ENCODE assay signal across 8 cellular contexts in the genomic region with DNA sequence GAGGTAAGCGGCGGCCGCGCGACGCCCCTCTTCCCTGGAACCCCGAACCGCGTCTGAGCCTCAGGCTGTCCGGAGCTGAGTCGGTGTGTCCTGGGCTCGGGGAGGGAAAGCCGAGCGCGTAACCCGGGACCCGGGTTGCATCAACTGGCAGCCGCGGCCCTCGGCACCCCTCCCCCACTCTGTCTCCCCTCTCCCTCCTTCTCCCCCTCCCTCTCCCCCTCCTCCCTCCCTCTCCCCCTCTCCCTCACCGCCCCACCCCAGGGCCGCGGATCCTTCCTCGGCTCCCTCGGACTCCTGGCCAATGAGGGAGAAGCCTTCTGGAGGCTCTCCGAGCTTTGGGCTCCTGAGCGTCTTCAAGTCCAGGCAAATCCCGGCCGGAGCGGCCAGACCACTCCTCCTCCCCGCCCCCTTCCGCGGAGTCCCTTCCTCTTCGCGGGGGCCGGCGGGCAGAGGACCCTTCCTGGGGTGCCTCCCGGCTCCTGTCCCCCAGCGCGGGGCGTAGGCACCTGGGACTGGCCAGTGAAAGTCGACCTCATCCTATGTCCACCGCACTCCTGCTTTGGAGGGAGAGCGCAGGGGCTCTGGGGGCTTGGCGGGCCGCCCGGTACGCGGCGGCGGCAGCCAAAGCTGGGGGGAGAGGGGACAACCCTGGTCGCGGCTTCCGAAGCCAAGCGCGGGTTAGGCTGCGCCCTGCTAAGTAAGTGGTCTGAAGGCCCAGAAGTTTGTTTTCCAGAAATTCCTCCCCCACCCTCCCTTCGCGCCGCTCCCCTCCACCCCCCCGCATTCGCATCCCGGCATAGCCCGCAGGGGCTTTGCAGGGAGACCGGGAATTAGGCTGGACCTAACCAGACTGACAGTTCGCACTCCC. TPM values are rescaled to one million over a fixed set of nuclear protein-coding genes. Genes with fewer than 3 reads are reported as not detected.
A peak's percentile ranks its signal among the peaks of the same experiment; 100 is the strongest.
DNase-seq lines count a peak whose midpoint lies in the region; FAIRE-seq and TF ChIP-seq lines count a peak whose summit lies in the region.

No MANE protein-coding gene starts in this region.

- H3K4me1 ChIP-seq in endothelial cell of umbilical vein (ENCODE audit: control insufficient read depth, extremely low read depth, insufficient read depth, low read length): peaks cover 12% of the 10 kb centered on the region

- no peaks in the 10 kb centered on the region for H3K9me1 ChIP-seq in endothelial cell of umbilical vein (replicated peaks; ENCODE audit: control insufficient read depth, extremely low read depth, insufficient read depth, low read length)

- peak overlapping the region; percentile 64 for H2AFZ ChIP-seq in endothelial cell of umbilical vein (ENCODE audit: low read depth, low read length)

- CTCF ChIA-PET in endothelial cell of umbilical vein (lab: Charles Lee): interaction anchor here (0.6 to 6.1 kb wide), 5 partner anchors 11 to 110 kb away, joined by 3 to 73 read pairs (median 3); a partner anchor contains a TSS

- FAIRE-seq in endothelial cell of umbilical vein (lab: Jason Lieb, UNC): peak; percentile 75

- peak overlapping the region; percentile 68 for H3K4me2 ChIP-seq in endothelial cell of umbilical vein (ENCODE audit: insufficient read depth, low read length)

- peak; percentile 29 for TF ChIP-seq POLR2A in endothelial cell of umbilical vein (IDR thresholded peaks at IDR 0.05; ENCODE audit: low read depth, low read length)

- dilution Hi-C loops in endothelial cell of umbilical vein (cut with MboI; ENCODE audit: extremely low pct_ligation_motif_present, low sequenced_read_pairs): loop anchor here (25.0 kb wide), 1 partner anchor 352 kb away; no protein-coding TSS in a partner anchor

- BruUV-seq in endothelial cell of umbilical vein (replicated peaks; lab: Mats Ljungman, UMichigan): no TSS peak

- peaks cover 0 to 3% of the 10 kb centered on the region in 2 experiments for H3K27me3 ChIP-seq in endothelial cell of umbilical vein (ENCODE audit: control insufficient read depth in 2 of 2, insufficient read depth in 2 of 2, low read length in 2 of 2)

- H3K79me2 ChIP-seq in endothelial cell of umbilical vein (ENCODE audit: control insufficient read depth, insufficient read depth, low read length): peaks cover 47% of the 10 kb centered on the region

- TF ChIP-seq CTCF in endothelial cell of umbilical vein (IDR thresholded peaks at IDR 0.05; ENCODE audit: extremely low read depth in 1 of 2, insufficient read depth in 1 of 2, low read depth in 1 of 2, low read length in 2 of 2): no peak

- intact Hi-C loops in endothelial cell of umbilical vein (cut with micrococcal nuclease): loop anchor here (1.0 to 2.0 kb wide), 3 partner anchors 12 to 69 kb away; a partner anchor contains a TSS

- DNase-seq in NCI-H2196 (lab: John Stamatoyannopoulos, UW; ENCODE audit: unreplicated experiment) (peak; percentile 17), NCI-H2196 treated with DMSO at 0.1 percent for 48 hours (lab: John Stamatoyannopoulos, UW; ENCODE audit: unreplicated experiment) (no peak), M059J (ENCODE audit: low read depth) (peak; percentile 82), endothelial cell of umbilical vein (ENCODE audit: low read depth, low spot score) (peak; percentile 85), mesenteric fat pad (ENCODE audit: low spot score) (peak; percentile 91), substantia nigra (lab: John Stamatoyannopoulos, UW) (peak in 41 of 49 donors; percentile 7 to 86 (median 40)), HuH-7 (ENCODE audit: low spot score) (no peak)
- DNase-seq in activated CD4-positive, alpha-beta T cell treated with anti-CD3 and anti-CD28 coated beads, Interleukin-2, amount 50 U/mL, for 1 hour: peak; percentile 23

- H3K27ac ChIP-seq in endothelial cell of umbilical vein (ENCODE audit: insufficient read depth, low read depth, low read length) (peak overlapping the region; percentile 34), substantia nigra (ENCODE audit: low read depth, low read length, poor library complexity, severe bottlenecking) (peak overlapping the region; percentile 79)

- peaks cover 7% of the 10 kb centered on the region for H4K20me1 ChIP-seq in endothelial cell of umbilical vein (replicated peaks; ENCODE audit: control insufficient read depth, extremely low read depth, insufficient read depth, low read length)

- H3K36me3 ChIP-seq in endothelial cell of umbilical vein (ENCODE audit: control insufficient read depth in 2 of 2, extremely low read depth in 1 of 2, insufficient read depth in 2 of 2, low read length in 2 of 2): no peaks in the 10 kb centered on the region

- H3K9ac ChIP-seq in endothelial cell of umbilical vein (replicated peaks; ENCODE audit: extremely low read depth, insufficient read depth, low read length): peak overlapping the region; percentile 65

- H3K4me3 ChIP-seq in endothelial cell of umbilical vein (replicated peaks in 1 of 3; ENCODE audit: insufficient read depth in 1 of 3, low read depth in 1 of 3, low read length in 3 of 3): peak overlapping the region; percentile 77 to 98 (median 80)

- POLR2A ChIA-PET in endothelial cell of umbilical vein (lab: Charles Lee): interaction anchor here (0.6 to 2.1 kb wide), 11 partner anchors 12 to 487 kb away, joined by 3 to 13 read pairs (median 5); a partner anchor contains a TSS

- H3K9me3 ChIP-seq in endothelial cell of umbilical vein (replicated peaks; ENCODE audit: control insufficient read depth, insufficient read depth, low read length): no peaks in the 10 kb centered on the region

TF ChIP-seq in endothelial cell of umbilical vein, 7 proteins besides CTCF, POLR2A, EP300 and RAD21:
- TF ChIP-seq MYC (IDR thresholded peaks at IDR 0.05; ENCODE audit: low read depth, low read length) (no peak), EZH2 (IDR thresholded peaks at IDR 0.05; ENCODE audit: borderline replicate concordance, low read depth, low read length, severe bottlenecking) (no peak), JUN (IDR thresholded peaks at IDR 0.05; ENCODE audit: borderline replicate concordance, insufficient read depth, insufficient read length, low read depth) (no peak), POLR2AphosphoS5 (IDR thresholded peaks at IDR 0.05; ENCODE audit: insufficient read depth, low read depth, low read length) (no peak), FOS (IDR thresholded peaks at IDR 0.05; ENCODE audit: borderline replicate concordance, insufficient read depth, low read length) (no peak), GATA2 (IDR thresholded peaks at IDR 0.05; ENCODE audit: insufficient read depth, insufficient read length, low read depth, low read length) (no peak)
- TF ChIP-seq, protein P1, sequence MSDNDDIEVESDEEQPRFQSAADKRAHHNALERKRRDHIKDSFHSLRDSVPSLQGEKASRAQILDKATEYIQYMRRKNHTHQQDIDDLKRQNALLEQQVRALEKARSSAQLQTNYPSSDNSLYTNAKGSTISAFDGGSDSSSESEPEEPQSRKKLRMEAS (IDR thresholded peaks at IDR 0.05; ENCODE audit: insufficient read depth, insufficient read length): no peak

RNA-seq across cellular contexts. Expression of a gene that starts 0.9 kb away (rescaled TPM):
- 5.3 and 7.9 TPM in 2 replicates for total RNA-seq in M059J (2014; rRNA removed; shearing (Covaris generic))
- 13.1 and 13.2 TPM in 2 replicates for total RNA-seq in endothelial cell of umbilical vein
- 11.6 and 14.4 TPM in 2 replicates for polyA plus RNA-seq in endothelial cell of umbilical vein
- 9.2 and 10.6 TPM in 2 replicates for polyA plus RNA-seq in endothelial cell of umbilical vein (2011; cell fraction: cytosol; rRNA removed)
- 9.0 and 10.6 TPM in 2 replicates for polyA plus RNA-seq in endothelial cell of umbilical vein (2011; cell fraction: nucleus; rRNA removed)
- polyA plus RNA-seq in endothelial cell of umbilical vein (2012): 10.3 and 11.3 TPM in 2 replicates
- 10.5 and 12.4 TPM in 2 replicates for polyA minus RNA-seq in endothelial cell of umbilical vein
- polyA minus RNA-seq in endothelial cell of umbilical vein (2011; cell fraction: cytosol; rRNA and poly(A)+ RNA removed): 22.2 TPM
- polyA minus RNA-seq in endothelial cell of umbilical vein (2011; cell fraction: nucleus; rRNA and poly(A)+ RNA removed): 3.8 and 4.9 TPM in 2 replicates
- total RNA-seq in mesenteric fat pad: 23.2 TPM

RNA-seq across cellular contexts. Expression of a gene that starts 24.2 kb away (rescaled TPM):
- 323 and 496 TPM in 2 replicates for total RNA-seq in M059J (2014; rRNA removed; shearing (Covaris generic))
- 133 and 144 TPM in 2 replicates for total RNA-seq in endothelial cell of umbilical vein
- 161 and 243 TPM in 2 replicates for polyA plus RNA-seq in endothelial cell of umbilical vein
- polyA plus RNA-seq in endothelial cell of umbilical vein (2011; cell fraction: cytosol; rRNA removed): 260 and 299 TPM in 2 replicates
- 85.8 and 95.8 TPM in 2 replicates for polyA plus RNA-seq in endothelial cell of umbilical vein (2011; cell fraction: nucleus; rRNA removed)
- 201 and 213 TPM in 2 replicates for polyA plus RNA-seq in endothelial cell of umbilical vein (2012)
- 41.7 and 66.9 TPM in 2 replicates for polyA minus RNA-seq in endothelial cell of umbilical vein
- polyA minus RNA-seq in endothelial cell of umbilical vein (2011; cell fraction: cytosol; rRNA and poly(A)+ RNA removed): 187 TPM
- 9.5 and 16.1 TPM in 2 replicates for polyA minus RNA-seq in endothelial cell of umbilical vein (2011; cell fraction: nucleus; rRNA and poly(A)+ RNA removed)
- 50.7 TPM for total RNA-seq in mesenteric fat pad

RNA-seq across cellular contexts. Expression of a gene that starts 27.3 kb away (rescaled TPM):
- total RNA-seq in M059J (2014; rRNA removed; shearing (Covaris generic)): 140 and 151 TPM in 2 replicates
- total RNA-seq in endothelial cell of umbilical vein (101 and 106 TPM in 2 replicates), mesenteric fat pad (70.7 TPM)
- polyA plus RNA-seq in endothelial cell of umbilical vein: 71.0 and 73.3 TPM in 2 replicates
- polyA plus RNA-seq in endothelial cell of umbilical vein (2011; cell fraction: cytosol; rRNA removed): 80.2 and 85.5 TPM in 2 replicates
- polyA plus RNA-seq in endothelial cell of umbilical vein (2011; cell fraction: nucleus; rRNA removed): 50.4 and 78.2 TPM in 2 replicates
- 90.4 and 112 TPM in 2 replicates for polyA plus RNA-seq in endothelial cell of umbilical vein (2012)
- polyA minus RNA-seq in endothelial cell of umbilical vein: 29.0 and 30.5 TPM in 2 replicates
- 21.0 TPM for polyA minus RNA-seq in endothelial cell of umbilical vein (2011; cell fraction: cytosol; rRNA and poly(A)+ RNA removed)
- polyA minus RNA-seq in endothelial cell of umbilical vein (2011; cell fraction: nucleus; rRNA and poly(A)+ RNA removed): 11.0 and 17.1 TPM in 2 replicates

Comparison
In these comparisons a context has a peak if more than half of its experiments do, and no peak if none do; other contexts are left out.
1. DNase-seq: peak in NCI-H2196 (single experiment), M059J (single experiment), activated CD4-positive, alpha-beta T cell treated with anti-CD3 and anti-CD28 coated beads, Interleukin-2, amount 50 U/mL, for 1 hour (single experiment), endothelial cell of umbilical vein (single experiment), mesenteric fat pad (single experiment) and substantia nigra (41 of 49); none in NCI-H2196 treated with DMSO at 0.1 percent for 48 hours (single experiment) and HuH-7 (single experiment).